In the genomic region with DNA sequence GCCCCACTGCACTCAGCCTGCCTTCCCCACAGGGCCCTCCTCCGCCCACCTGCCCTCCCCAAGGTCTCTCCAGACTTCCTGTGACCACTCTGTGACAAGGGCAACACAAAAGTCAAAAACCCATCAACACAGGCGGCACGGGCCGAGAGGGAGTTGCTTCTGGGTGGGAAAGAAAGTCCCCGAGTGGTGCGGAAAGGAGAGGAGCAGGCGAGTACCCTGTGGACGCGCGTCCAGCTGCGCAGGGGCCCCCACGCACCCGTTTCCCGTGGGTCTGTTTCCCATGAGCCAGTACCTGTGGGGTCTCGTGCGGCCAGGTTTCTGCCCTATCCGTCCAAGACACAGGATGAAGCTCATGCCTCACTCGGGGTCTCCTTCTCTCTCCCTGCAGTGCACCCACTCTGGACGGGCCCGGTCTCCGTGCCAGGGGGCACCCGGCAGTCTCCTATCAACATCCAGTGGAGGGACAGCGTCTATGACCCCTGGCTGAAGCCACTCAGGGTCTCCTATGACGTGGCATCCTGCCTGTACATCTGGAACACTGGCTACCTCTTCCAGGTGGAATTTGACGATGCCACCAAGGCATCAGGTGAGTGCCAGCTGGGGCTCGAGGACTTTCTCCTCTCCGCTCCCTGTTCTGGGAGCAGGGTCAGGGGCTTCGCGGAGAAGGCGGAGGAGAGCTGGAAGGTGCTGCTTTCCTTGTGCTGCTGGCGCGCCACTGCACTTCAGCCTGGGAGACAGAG, we compare ENCODE assay signal across 13 cellular contexts. TPM values are rescaled to one million over a fixed set of nuclear protein-coding genes. Genes with fewer than 3 reads are reported as not detected.
A peak's percentile ranks its signal among the peaks of the same experiment; 100 is the strongest.
DNase-seq lines count a peak whose midpoint lies in the region; ATAC-seq and TF ChIP-seq lines count a peak whose summit lies in the region.
"Had no signal": no experiment of that assay in that cellular context is flagged by ENCODE, and none has a peak within 500 bp of the region (broad histone marks: within the 10 kb centered on the region; RNA-seq: fewer than 3 reads in every experiment).

No MANE protein-coding gene starts in this region.

- no peak for TF ChIP-seq CTCF in MM.1S (IDR thresholded peaks at IDR 0.05; ENCODE audit: low read length)
- TF ChIP-seq CTCF in testis (IDR thresholded peaks at IDR 0.05) = no peak

- H3K27me3 ChIP-seq in MM.1S (replicated peaks; ENCODE audit: insufficient read depth, low read length) (no peaks in the 10 kb centered on the region), testis (no peaks in the 10 kb centered on the region)

- peaks cover 8% of the 10 kb centered on the region; the same call in 1 of the 2 replicates for H3F3A ChIP-seq in MM.1S (ENCODE audit: insufficient read depth, low read length)

- peak overlapping the region; percentile 70; the same call in 1 of the 2 replicates for H3K9ac ChIP-seq in MM.1S (ENCODE audit: low read length)

- H3K36me3 ChIP-seq in MM.1S (replicated peaks; ENCODE audit: insufficient read depth, low read length) = no peaks in the 10 kb centered on the region
- no peaks in the 10 kb centered on the region for H3K36me3 ChIP-seq in testis (ENCODE audit: low read depth, missing control alignments)
- H3K36me3 ChIP-seq: HAP-1 had no signal

- H3K9me3 ChIP-seq in MM.1S (replicated peaks; ENCODE audit: insufficient read depth, low read length) = no peaks in the 10 kb centered on the region
- H3K9me3 ChIP-seq in testis = no peaks in the 10 kb centered on the region
- H3K9me3 ChIP-seq: HAP-1 had no signal

- H4K20me1 ChIP-seq in MM.1S (ENCODE audit: insufficient read depth, low read length) = no peaks in the 10 kb centered on the region

- H3K4me1 ChIP-seq in MM.1S (ENCODE audit: low read length) (peaks cover 14% of the 10 kb centered on the region), testis (peaks cover 10% of the 10 kb centered on the region)
- H3K4me1 ChIP-seq: HAP-1 had no signal

- 0 out of 2 replicates have a peak, but pooled peaks cover 6% of the 10 kb centered on the region for H3K79me2 ChIP-seq in MM.1S (ENCODE audit: low read length)

- 88 to 92% methylated on average over 26 to 32 of the region's 32 CpGs for WGBS in testis, 2 donors

- peak overlapping the region; percentile 98 for H2AFZ ChIP-seq in MM.1S (ENCODE audit: low read length)

- peak; percentile 12 for DNase-seq in D341Med (ENCODE audit: low spot score)
- no peak for DNase-seq in MM.1S
- no peak for DNase-seq in left lobe of liver (ENCODE audit: low spot score)
- DNase-seq in posterior vena cava (ENCODE audit: low spot score) = peak; percentile 49
- DNase-seq in testis = no peak
- DNase-seq: COR-L47, DMS153, NCI-H1048, NCI-H510A treated with DMSO at 0.1 percent for 48 hours had no signal

- ATAC-seq in left lobe of liver (peak; percentile 2), GM19452 (IDR thresholded peaks at IDR 0.05; ENCODE audit: unreplicated experiment) (no peak), GM19324 (IDR thresholded peaks at IDR 0.05; ENCODE audit: low FRiP score, unreplicated experiment) (no peak)

- H3K4me3 ChIP-seq in MM.1S (ENCODE audit: low read length) (peak overlapping the region; percentile 73), testis (no peak overlapping the region)
- H3K4me3 ChIP-seq: HAP-1 had no signal

- intact Hi-C loops in posterior vena cava (cut with DNase I) = no loop called here
- intact Hi-C loops in testis (cut with DNase I; ENCODE audit: low total_unique reads) = no loop called here

- H3K4me2 ChIP-seq in MM.1S (ENCODE audit: low read depth, low read length) = peak overlapping the region; percentile 100

- TF ChIP-seq POLR2A in testis (IDR thresholded peaks at IDR 0.05) = no peak

- H3K27ac ChIP-seq in MM.1S (ENCODE audit: low read length) = peak overlapping the region; percentile 78; the same call in 1 of the 2 replicates
- H3K27ac ChIP-seq in testis = no peak overlapping the region

- no peaks in the 10 kb centered on the region for H3K9me2 ChIP-seq in MM.1S (replicated peaks; ENCODE audit: insufficient read depth, low read length)

RNA-seq across cellular contexts. Expression of a gene that starts 12.2 kb away (rescaled TPM):
- 15.4 TPM for total RNA-seq in left lobe of liver
- total RNA-seq in posterior vena cava = 10 to 100 TPM; 47.9 to 54.2 TPM
- 10 to 100 TPM; 32.8 to 39.5 TPM for total RNA-seq in testis
- polyA plus RNA-seq in testis (ENCODE audit: insufficient read depth, low read depth, low replicate concordance) = 52.5 TPM

RNA-seq across cellular contexts. Expression of a gene that starts 27.4 kb away (rescaled TPM):
- total RNA-seq in left lobe of liver = 14.1 TPM
- 10 to 100 TPM; 27.8 to 29.8 TPM for total RNA-seq in posterior vena cava
- 10 to 100 TPM; 60.5 to 64.0 TPM for total RNA-seq in testis
- 86.2 TPM for polyA plus RNA-seq in testis (ENCODE audit: insufficient read depth, low read depth, low replicate concordance)

RNA-seq across cellular contexts. Expression of a gene that starts 31.7 kb away (rescaled TPM):
- total RNA-seq in left lobe of liver (not detected), posterior vena cava (not detected), testis (1 to 10 TPM; 2.5 to 4.2 TPM)
- 18.5 TPM for polyA plus RNA-seq in testis (ENCODE audit: insufficient read depth, low read depth, low replicate concordance)
- total RNA-seq: A673 had no signal

RNA-seq across cellular contexts. Expression of a gene that starts 39.4 kb away (rescaled TPM):
- total RNA-seq in left lobe of liver = 1.4 TPM
- total RNA-seq in posterior vena cava = 1 to 10 TPM; 1.6 to 3.0 TPM
- 1 to 10 TPM in 1 of 2 donors, under 1 TPM in 1; 0.63 to 2.4 TPM for total RNA-seq in testis
- polyA plus RNA-seq in testis (ENCODE audit: insufficient read depth, low read depth, low replicate concordance) = 3.9 TPM

RNA-seq across cellular contexts. Expression of a gene that starts 52.3 kb away (rescaled TPM):
- total RNA-seq in left lobe of liver = 5.4 TPM
- total RNA-seq in posterior vena cava = 1 to 10 TPM; 6.2 to 6.5 TPM
- total RNA-seq in testis = 1 to 10 TPM; 6.5 to 9.0 TPM
- 6.3 TPM for polyA plus RNA-seq in testis (ENCODE audit: insufficient read depth, low read depth, low replicate concordance)

Comparison
In these comparisons a context has a peak if more than half of its experiments do, and no peak if none do; other contexts are left out.
1. DNase-seq: peak in D341Med (single experiment) and posterior vena cava (single experiment); none in MM.1S (single experiment), left lobe of liver (single experiment) and testis (single experiment).